In genomic region chr11:69044111-69045013, GRCh38 we compare ENCODE assay signal across 8 cellular contexts. TPM values are rescaled to one million over a fixed set of nuclear protein-coding genes. Genes with fewer than 3 reads are reported as not detected.
A peak's percentile ranks its signal among the peaks of the same experiment; 100 is the strongest.
DNase-seq lines count a peak whose midpoint lies in the region; ATAC-seq, FAIRE-seq and TF ChIP-seq lines count a peak whose summit lies in the region.

No MANE protein-coding gene starts in this region.

- H3K27ac ChIP-seq in SJSA1, result peak overlapping the region; percentile 94
- H3K27ac ChIP-seq in muscle layer of colon (ENCODE audit: low read depth, low read length), result peak overlapping the region; percentile 52
- H3K27ac ChIP-seq in CD8-positive, alpha-beta memory T cell (ENCODE audit: low read depth, low read length), result no peak overlapping the region

- ATAC-seq in GM19467 (IDR thresholded peaks at IDR 0.05; ENCODE audit: unreplicated experiment), result no peak
- no peak for ATAC-seq in HG03280 (IDR thresholded peaks at IDR 0.05; ENCODE audit: unreplicated experiment)

- H3K4me3 Mint-ChIP-seq in CD8-positive, alpha-beta memory T cell, result peak overlapping the region in 1 of 7 donors; percentile 0

- no peaks in the 10 kb centered on the region for H3K36me3 Mint-ChIP-seq in CD8-positive, alpha-beta memory T cell

- H3K27me3 Mint-ChIP-seq in CD8-positive, alpha-beta memory T cell, result peaks cover 1 to 18% of the 10 kb centered on the region in 2 donors

- H3K9me3 ChIP-seq in SJSA1 (replicated peaks), result no peaks in the 10 kb centered on the region; the same call in 1 of the 2 replicates
- no peaks in the 10 kb centered on the region for H3K9me3 ChIP-seq in muscle layer of colon (ENCODE audit: low read length)
- no peaks in the 10 kb centered on the region for H3K9me3 ChIP-seq in CD8-positive, alpha-beta memory T cell (ENCODE audit: low read length)

- CTCF ChIA-PET in CD8-positive, alpha-beta memory T cell (lab: Charles Lee), result no interaction called here

- no peak for TF ChIP-seq POLR2A in erythroblast (IDR thresholded peaks at IDR 0.05; ENCODE audit: low read length)

- DNase-seq in D721Med (ENCODE audit: insufficient read length, low spot score) (no peak), HS-27A (ENCODE audit: low read depth) (peak; percentile 41), SJSA1 (ENCODE audit: low read depth in 1 of 2, low spot score in 2 of 2) (peak; percentile 99), erythroblast (lab: John Stamatoyannopoulos, UW) (peak; percentile 20 to 32)
- DNase-seq in CD8-positive, alpha-beta memory T cell, result no peak

- H3K9ac ChIP-seq in muscle layer of colon (ENCODE audit: low read length), result no peak overlapping the region

- H3K4me3 ChIP-seq in SJSA1, result peak overlapping the region; percentile 0
- no peak overlapping the region for H3K4me3 ChIP-seq in muscle layer of colon (ENCODE audit: low read depth in 1 of 2, low read length in 2 of 2)
- H3K4me3 ChIP-seq in CD8-positive, alpha-beta memory T cell (ENCODE audit: low read length), result no peak overlapping the region

- no peak overlapping the region for H3K27ac Mint-ChIP-seq in CD8-positive, alpha-beta memory T cell

- no peak for FAIRE-seq in D721Med (lab: Jason Lieb, UNC)

- H3K27me3 ChIP-seq in SJSA1 (replicated peaks), result no peaks in the 10 kb centered on the region
- no peaks in the 10 kb centered on the region for H3K27me3 ChIP-seq in muscle layer of colon (ENCODE audit: control insufficient read depth in 1 of 2, insufficient read depth in 2 of 2, low read length in 2 of 2)
- no peaks in the 10 kb centered on the region for H3K27me3 ChIP-seq in CD8-positive, alpha-beta memory T cell (ENCODE audit: insufficient read depth, low read length, poor library complexity, severe bottlenecking)

- H3K4me1 ChIP-seq in SJSA1 (replicated peaks), result peaks cover 68% of the 10 kb centered on the region
- H3K4me1 ChIP-seq in muscle layer of colon (ENCODE audit: insufficient read depth, low read length), result peaks cover 22% of the 10 kb centered on the region
- H3K4me1 ChIP-seq in CD8-positive, alpha-beta memory T cell (ENCODE audit: insufficient read depth, low read length), result peaks cover 7% of the 10 kb centered on the region

- TF ChIP-seq CTCF in D721Med (IDR thresholded peaks at IDR 0.05; ENCODE audit: insufficient read depth, missing control alignments), result peak; percentile 60

- POLR2A ChIA-PET in CD8-positive, alpha-beta memory T cell (lab: Charles Lee), result no interaction called here

- H3K36me3 ChIP-seq in SJSA1 (peaks cover 7% of the 10 kb centered on the region), muscle layer of colon (ENCODE audit: insufficient read depth, low read length) (no peaks in the 10 kb centered on the region)
- no peaks in the 10 kb centered on the region for H3K36me3 ChIP-seq in CD8-positive, alpha-beta memory T cell (ENCODE audit: insufficient read depth, low read length)

- peaks cover 4 to 12% (median 10%) of the 10 kb centered on the region in 3 donors for H3K4me1 Mint-ChIP-seq in CD8-positive, alpha-beta memory T cell

- H3K9me3 Mint-ChIP-seq in CD8-positive, alpha-beta memory T cell, result no peaks in the 10 kb centered on the region

RNA-seq across cellular contexts. Expression of gene TPCN2, which starts 4.4 kb away (rescaled TPM):
- 21.7 and 24.1 TPM in 2 replicates for total RNA-seq in SJSA1 (2014; rRNA removed; shearing (Covaris generic))
- 10 to 100 TPM; 12.3 to 12.9 TPM for total RNA-seq in CD8-positive, alpha-beta memory T cell
- polyA plus RNA-seq in CD8-positive, alpha-beta memory T cell, result 4.0 TPM

RNA-seq across cellular contexts. Expression of gene MRGPRF, which starts 31.3 kb away (rescaled TPM):
- 25.8 and 27.4 TPM in 2 replicates for total RNA-seq in SJSA1 (2014; rRNA removed; shearing (Covaris generic))
- total RNA-seq in CD8-positive, alpha-beta memory T cell, result not detected
- not detected for polyA plus RNA-seq in CD8-positive, alpha-beta memory T cell

Comparison
In these comparisons a context has a peak if more than half of its experiments do, and no peak if none do; other contexts are left out.
1. DNase-seq: peak in HS-27A (single experiment), SJSA1 (2 of 2) and erythroblast (2 of 2); none in D721Med (single experiment) and CD8-positive, alpha-beta memory T cell (0 of 5).
2. RNA of gene MRGPRF, which starts 31.3 kb away (total RNA-seq): 25.8 to 27.4 TPM in SJSA1; not detected in CD8-positive, alpha-beta memory T cell; every median in the first group is over 10 times any median in the second.